ENCODE assay signal across 8 cellular contexts in the genomic region with DNA sequence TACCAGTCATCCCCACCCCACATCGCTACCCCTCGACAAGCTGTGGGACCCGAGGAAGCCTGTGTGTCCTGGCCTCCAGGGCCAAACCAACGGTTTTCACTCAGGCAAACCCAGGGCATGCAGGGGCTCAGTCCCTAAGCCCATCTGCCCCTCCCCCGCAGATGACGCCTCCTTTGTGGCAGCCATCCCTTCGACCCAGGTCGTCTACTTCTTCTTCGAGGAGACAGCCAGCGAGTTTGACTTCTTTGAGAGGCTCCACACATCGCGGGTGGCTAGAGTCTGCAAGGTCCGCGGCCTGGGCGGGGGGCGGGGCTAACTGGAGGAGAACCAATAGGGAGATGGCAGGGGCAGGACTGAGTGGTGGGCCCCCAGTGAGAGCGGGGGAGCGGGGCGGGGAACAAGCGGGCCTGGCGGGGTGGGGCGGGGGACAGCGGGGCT. TPM values are rescaled to one million over a fixed set of nuclear protein-coding genes. Genes with fewer than 3 reads are reported as not detected.
DNase-seq lines count a peak whose midpoint lies in the region; TF ChIP-seq lines count a peak whose summit lies in the region.

No MANE protein-coding gene starts in this region.

- peak overlapping the region; percentile 62 for H3K9ac ChIP-seq in iPS-15b (ENCODE audit: low read depth, low read length)
- peak overlapping the region; percentile 6 for H3K9ac ChIP-seq in skeletal muscle satellite cell (ENCODE audit: low read depth, low read length)

- in situ Hi-C loops in GM13977 (cut with MboI; ENCODE audit: low pct_unique_long_range_greater_than_20kb, low sequenced_read_pairs, unreplicated experiment) (no loop called here), astrocyte of the cerebellum (cut with HindIII; ENCODE audit: low sequenced_read_pairs) (no loop called here), KBM-7 (cut with MboI; ENCODE audit: low pct_unique_long_range_greater_than_20kb, low sequenced_read_pairs) (no loop called here)

- no peaks in the 10 kb centered on the region for H3K36me3 ChIP-seq in iPS-15b (ENCODE audit: control insufficient read depth, insufficient read depth, low read length)
- H3K36me3 ChIP-seq in skeletal muscle satellite cell (ENCODE audit: insufficient read depth, low read length) = no peaks in the 10 kb centered on the region
- no peaks in the 10 kb centered on the region for H3K36me3 ChIP-seq in MG63

- H3K4me2 ChIP-seq in skeletal muscle satellite cell (ENCODE audit: low read length) = peak overlapping the region; percentile 75

- H3K4me3 ChIP-seq in astrocyte of the cerebellum (ENCODE audit: low read depth, low read length) (peak overlapping the region; percentile 25), iPS-15b (ENCODE audit: low read depth, low read length) (peak overlapping the region; percentile 57), skeletal muscle satellite cell (ENCODE audit: low read length) (peak overlapping the region; percentile 47), MG63 (no peak overlapping the region)

- DNase-seq in GM13977 (ENCODE audit: low spot score) (peak; percentile 84), T-helper 22 cell (ENCODE audit: low read depth) (peak; percentile 64), astrocyte of the cerebellum (ENCODE audit: low read depth) (no peak), MG63 (no peak), OCI-M1 (lab: John Stamatoyannopoulos, UW) (no peak), KBM-7 (no peak)

- peaks cover 3% of the 10 kb centered on the region for H3K4me1 ChIP-seq in iPS-15b (ENCODE audit: control insufficient read depth, insufficient read depth, low read length)
- peaks cover 14% of the 10 kb centered on the region for H3K4me1 ChIP-seq in skeletal muscle satellite cell (ENCODE audit: control insufficient read depth, insufficient read depth, low read length)

- no peak for TF ChIP-seq CTCF in GM13977 (IDR thresholded peaks at IDR 0.05; ENCODE audit: extremely low read depth, insufficient read depth, missing control alignments)
- no peak for TF ChIP-seq CTCF in astrocyte of the cerebellum (IDR thresholded peaks at IDR 0.05; ENCODE audit: low read depth, low read length, missing control alignments)

- H3K27me3 ChIP-seq in iPS-15b (ENCODE audit: control insufficient read depth, insufficient read depth, low read length) (no peaks in the 10 kb centered on the region), skeletal muscle satellite cell (ENCODE audit: control insufficient read depth, insufficient read depth, low read length) (no peaks in the 10 kb centered on the region), MG63 (no peaks in the 10 kb centered on the region)

- H3K9me3 ChIP-seq in iPS-15b (ENCODE audit: control insufficient read depth, insufficient read depth, low read length) (no peaks in the 10 kb centered on the region), skeletal muscle satellite cell (replicated peaks; ENCODE audit: low read length) (no peaks in the 10 kb centered on the region), MG63 (no peaks in the 10 kb centered on the region)

RNA-seq across cellular contexts. Expression of a gene that starts 7.4 kb away (rescaled TPM):
- total RNA-seq in skeletal muscle satellite cell (2012; rRNA removed) = 0.25 TPM in 1 of 2 replicates, not detected in the other
- total RNA-seq in MG63 (2014; rRNA removed; shearing (Covaris generic); ENCODE audit: low replicate concordance) = 0.49 TPM in 1 of 2 replicates, not detected in the other

RNA-seq across cellular contexts. Expression of a gene that starts 33.1 kb away (rescaled TPM):
- 10.4 and 12.9 TPM in 2 replicates for total RNA-seq in skeletal muscle satellite cell (2012; rRNA removed)
- 12.7 and 13.1 TPM in 2 replicates for total RNA-seq in MG63 (2014; rRNA removed; shearing (Covaris generic); ENCODE audit: low replicate concordance)

RNA-seq across cellular contexts. Expression of a gene that starts 46.3 kb away (rescaled TPM):
- total RNA-seq in skeletal muscle satellite cell (2012; rRNA removed) = 967 and 1,030 TPM in 2 replicates
- total RNA-seq in MG63 (2014; rRNA removed; shearing (Covaris generic); ENCODE audit: low replicate concordance) = 1,337 and 1,568 TPM in 2 replicates

RNA-seq across cellular contexts. Expression of a gene that starts 52.0 kb away (rescaled TPM):
- total RNA-seq in skeletal muscle satellite cell (2012; rRNA removed) = 21.5 and 28.0 TPM in 2 replicates
- 161 and 219 TPM in 2 replicates for total RNA-seq in MG63 (2014; rRNA removed; shearing (Covaris generic); ENCODE audit: low replicate concordance)

Comparison
In these comparisons a context has a peak if more than half of its experiments do, and no peak if none do; other contexts are left out.
1. DNase-seq: peak in GM13977 (single experiment) and T-helper 22 cell (single experiment); none in astrocyte of the cerebellum (single experiment), MG63 (single experiment), OCI-M1 (single experiment) and KBM-7 (single experiment).